Comparison of ENCODE assay signal across 10 cellular contexts in the genomic region with DNA sequence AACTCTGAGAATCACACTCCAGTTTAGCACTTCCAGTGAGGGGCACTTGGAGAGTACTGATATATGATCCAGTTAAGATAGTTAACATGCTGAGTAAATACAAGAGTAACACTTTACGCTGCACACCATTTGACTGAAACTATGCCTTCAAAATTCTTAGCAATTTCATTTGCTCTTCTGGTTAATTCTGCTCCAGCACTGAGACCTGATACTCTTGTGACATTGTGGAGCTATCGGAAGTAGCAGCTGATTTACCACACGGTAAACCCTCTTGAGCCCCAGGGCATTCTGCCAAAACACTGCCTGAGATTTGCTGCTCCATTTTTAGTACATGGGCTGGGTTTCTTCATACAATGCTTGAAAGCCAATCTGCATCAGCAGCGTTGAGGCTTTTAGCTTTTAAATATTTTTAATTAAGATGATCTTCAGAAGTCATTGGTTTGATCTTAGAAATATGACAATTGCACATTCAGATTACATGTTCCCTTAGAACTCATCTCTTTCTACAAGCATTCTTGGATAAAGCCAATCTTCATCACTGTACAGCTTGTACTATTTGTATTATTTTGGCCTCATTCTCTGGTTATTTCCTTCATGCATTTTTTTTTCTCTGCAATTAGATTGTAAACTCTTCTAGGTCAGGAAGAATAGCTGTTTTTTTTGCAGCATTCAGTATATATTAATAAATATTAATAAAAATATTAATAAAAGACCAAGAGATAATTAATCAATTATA.
A peak's percentile ranks its signal among the peaks of the same experiment; 100 is the strongest.
DNase-seq lines count a peak whose midpoint lies in the region; ATAC-seq and TF ChIP-seq lines count a peak whose summit lies in the region.
"Had no signal": no experiment of that assay in that cellular context is flagged by ENCODE, and none has a peak within 500 bp of the region (broad histone marks: within the 10 kb centered on the region; RNA-seq: fewer than 3 reads in every experiment).

No MANE protein-coding gene starts in this region.

- H3K27ac ChIP-seq in psoas muscle = peak overlapping the region; percentile 21
- H3K27ac ChIP-seq in effector memory CD4-positive, alpha-beta T cell (ENCODE audit: insufficient read depth, low read length, poor library complexity, severe bottlenecking) = no peak overlapping the region
- H3K27ac ChIP-seq in esophagus squamous epithelium = no peak overlapping the region
- H3K27ac ChIP-seq: 22Rv1, SJSA1 had no signal

- DNase-seq in NCI-H1436 (lab: John Stamatoyannopoulos, UW) (peak; percentile 54), NCI-H1436 treated with DMSO at 0.1 percent for 48 hours (lab: John Stamatoyannopoulos, UW) (no peak), SHP77 (lab: John Stamatoyannopoulos, UW) (peak; percentile 75 to 76), psoas muscle (peak; percentile 33 to 68), NCI-H774 (lab: John Stamatoyannopoulos, UW) (no peak), esophagus squamous epithelium (lab: John Stamatoyannopoulos, UW) (no peak)
- no peak for DNase-seq in effector memory CD4-positive, alpha-beta T cell

- TF ChIP-seq POLR2A in esophagus squamous epithelium (IDR thresholded peaks at IDR 0.05) = no peak

- ATAC-seq in HG03378 (IDR thresholded peaks at IDR 0.05; ENCODE audit: unreplicated experiment) = peak; percentile 86
- peak; percentile 73 to 93 (median 85) for ATAC-seq in psoas muscle

- TF ChIP-seq CTCF in psoas muscle (IDR thresholded peaks at IDR 0.05) (no peak), esophagus squamous epithelium (IDR thresholded peaks at IDR 0.05) (no peak)

- H3K36me3 ChIP-seq in psoas muscle (ENCODE audit: insufficient read depth in 1 of 2, low read depth in 1 of 2) (no peaks in the 10 kb centered on the region), esophagus squamous epithelium (no peaks in the 10 kb centered on the region)
- no peaks in the 10 kb centered on the region for H3K36me3 ChIP-seq in effector memory CD4-positive, alpha-beta T cell (ENCODE audit: control insufficient read depth, insufficient read depth, low read length)
- H3K36me3 ChIP-seq: SJSA1 had no signal

- WGBS in psoas muscle, 3 donors = 10 to 13% (median 13%) methylated on average over 4 of the region's 4 CpGs
- WGBS in esophagus squamous epithelium, 2 donors = 33 to 44% methylated on average over 4 of the region's 4 CpGs

- intact Hi-C loops in psoas muscle (cut with DNase I) (loop anchor here (5.0 to 10.0 kb wide), 2 partner anchors 474 to 572 kb away; partner anchors contain the start of gene COL25A1 (in 2 of the 2)), esophagus squamous epithelium (cut with DNase I) (loop anchor here (10.0 kb wide), 1 partner anchor 574 kb away; no protein-coding TSS in a partner anchor)

- H3K9me3 ChIP-seq in psoas muscle (no peaks in the 10 kb centered on the region), esophagus squamous epithelium (no peaks in the 10 kb centered on the region)
- H3K9me3 ChIP-seq in effector memory CD4-positive, alpha-beta T cell (ENCODE audit: control insufficient read depth, low read length) = no peaks in the 10 kb centered on the region
- H3K9me3 ChIP-seq: SJSA1 had no signal

- H3K27me3 ChIP-seq in psoas muscle (ENCODE audit: insufficient read depth in 3 of 3, low read length in 2 of 3) (no peaks in the 10 kb centered on the region), esophagus squamous epithelium (no peaks in the 10 kb centered on the region)
- no peaks in the 10 kb centered on the region for H3K27me3 ChIP-seq in effector memory CD4-positive, alpha-beta T cell (replicated peaks; ENCODE audit: control insufficient read depth, insufficient read depth, low read length, poor library complexity, severe bottlenecking)
- H3K27me3 ChIP-seq: SJSA1 had no signal

- no peak overlapping the region for H3K4me3 ChIP-seq in psoas muscle
- no peak overlapping the region for H3K4me3 ChIP-seq in effector memory CD4-positive, alpha-beta T cell (ENCODE audit: insufficient read depth, low read depth, low read length, poor library complexity, severe bottlenecking)
- H3K4me3 ChIP-seq in esophagus squamous epithelium = no peak overlapping the region
- H3K4me3 ChIP-seq: SJSA1 had no signal

- H3K4me1 ChIP-seq in psoas muscle (peaks cover 21% of the 10 kb centered on the region), esophagus squamous epithelium (peaks cover 0 to 13% (median 0%) of the 10 kb centered on the region in 3 donors)
- no peaks in the 10 kb centered on the region for H3K4me1 ChIP-seq in effector memory CD4-positive, alpha-beta T cell (ENCODE audit: control insufficient read depth, insufficient read depth, low read length, poor library complexity, severe bottlenecking)
- H3K4me1 ChIP-seq: SJSA1 had no signal

Comparison
In these comparisons a context has a peak if more than half of its experiments do, and no peak if none do; other contexts are left out.
1. DNase-seq: peak in NCI-H1436 (single experiment), SHP77 (2 of 2) and psoas muscle (2 of 2); none in NCI-H1436 treated with DMSO at 0.1 percent for 48 hours (single experiment), NCI-H774 (single experiment), effector memory CD4-positive, alpha-beta T cell (0 of 3) and esophagus squamous epithelium (single experiment).